ENCODE assay signal across 28 cellular contexts in genomic region chr9:1951446-1951845, GRCh38.
DNase-seq lines count a peak whose midpoint lies in the region; ATAC-seq, FAIRE-seq and TF ChIP-seq lines count a peak whose summit lies in the region.
"Had no signal": no experiment of that assay in that cellular context is flagged by ENCODE, and none has a peak within 500 bp of the region (broad histone marks: within the 10 kb centered on the region; RNA-seq: fewer than 3 reads in every experiment).

No MANE protein-coding gene starts in this region.

- no peak overlapping the region for H3K18ac ChIP-seq in H1 (ENCODE audit: extremely low read depth, low read length)

- POLR2A ChIA-PET in HepG2 (lab: Yijun Ruan, JAX), result no interaction called here
- POLR2A ChIA-PET in H1 (lab: Charles Lee; ENCODE audit: partially characterized antibody), result no interaction called here

- H2BK15ac ChIP-seq in H1 (ENCODE audit: low read length), result no peak overlapping the region

- BruUV-seq in HepG2 (replicated peaks; lab: Mats Ljungman, UMichigan), result no TSS peak

- H4K20me1 ChIP-seq in HepG2 (ENCODE audit: insufficient read depth, low read length) (no peaks in the 10 kb centered on the region), Karpas-422 (ENCODE audit: insufficient read depth, low read depth, low read length) (no peaks in the 10 kb centered on the region), H1 (replicated peaks in 1 of 2; ENCODE audit: control insufficient read depth in 1 of 2, insufficient read depth in 2 of 2, low read length in 2 of 2) (no peaks in the 10 kb centered on the region)
- H4K20me1 ChIP-seq: BLaER1 had no signal

- H3K14ac ChIP-seq in H1 (ENCODE audit: insufficient read length), result no peak overlapping the region

- in situ Hi-C loops in HepG2 (cut with HindIII; ENCODE audit: extremely low pct_ligation_motif_present, low pct_unique_long_range_greater_than_20kb), result no loop called here

- no peak for TF ChIP-seq EP300 in HepG2 (IDR thresholded peaks at IDR 0.05; ENCODE audit: low read depth in 2 of 2, low read length in 2 of 2)
- TF ChIP-seq EP300 in HepG2 (CRISPR knock-in tag; IDR thresholded peaks at IDR 0.05; ENCODE audit: borderline replicate concordance), result no peak
- no peak for TF ChIP-seq EP300 in H1 (IDR thresholded peaks at IDR 0.05; ENCODE audit: borderline replicate concordance in 1 of 2, low read depth in 2 of 2, low read length in 2 of 2)

- H2BK20ac ChIP-seq in H1 (ENCODE audit: low read length), result peak overlapping the region; percentile 24; the same call in 1 of the 2 replicates

- H3K27ac ChIP-seq in liver (ENCODE audit: low read depth in 1 of 2, low read length in 2 of 2), result no peak overlapping the region
- no peak overlapping the region for H3K27ac ChIP-seq in HepG2 (ENCODE audit: extremely low read length, insufficient read depth, low read length)
- H3K27ac ChIP-seq in Karpas-422 (ENCODE audit: low read length), result no peak overlapping the region
- no peak overlapping the region for H3K27ac ChIP-seq in H1 (ENCODE audit: low read depth, low read length)
- peak overlapping the region in 1 of 3 donors; percentile 17 for H3K27ac ChIP-seq in right lobe of liver
- H3K27ac ChIP-seq: BLaER1 had no signal

- no peak overlapping the region for H4K91ac ChIP-seq in H1 (replicated peaks; ENCODE audit: insufficient read length, low read length)

- no peaks in the 10 kb centered on the region for H3K79me1 ChIP-seq in H1 (ENCODE audit: low read depth, low read length)

- H4K5ac ChIP-seq in H1 (ENCODE audit: insufficient read length, low read depth, low read length), result no peak overlapping the region

- no peak for TF ChIP-seq POLR2A in HepG2 (IDR thresholded peaks at IDR 0.05; ENCODE audit: insufficient read depth in 1 of 2, low read depth in 2 of 2, low read length in 2 of 2)
- no peak for TF ChIP-seq POLR2A in H1 (IDR thresholded peaks at IDR 0.05; ENCODE audit: control extremely low read depth in 1 of 2, low read depth in 2 of 2, low read length in 2 of 2)
- TF ChIP-seq POLR2A in right lobe of liver (IDR thresholded peaks at IDR 0.05), result no peak

- H2AFZ ChIP-seq in HepG2 (ENCODE audit: low read length) (no peak overlapping the region), Karpas-422 (ENCODE audit: low read length) (no peak overlapping the region), H1 (ENCODE audit: low read length) (0 out of 2 replicates have a peak overlapping the region, but pooled peaks have one; percentile 13)

- no peak overlapping the region for H4K8ac ChIP-seq in H1 (ENCODE audit: extremely low read depth, insufficient read depth, low read length)

- H3K4ac ChIP-seq in H1 (replicated peaks; ENCODE audit: insufficient read length, low read depth, low read length), result no peak overlapping the region

- H3K4me1 ChIP-seq in liver (ENCODE audit: control insufficient read depth in 4 of 4, insufficient read depth in 4 of 4, low read length in 3 of 4), result peaks cover 2 to 12% (median 10%) of the 10 kb centered on the region in 4 donors
- H3K4me1 ChIP-seq in HepG2 (ENCODE audit: insufficient read depth, low read length), result no peaks in the 10 kb centered on the region
- H3K4me1 ChIP-seq in Karpas-422 (ENCODE audit: low read length), result peaks cover 10% of the 10 kb centered on the region
- peaks cover 0 to 17% (median 7%) of the 10 kb centered on the region in 4 experiments; a peak in 4 of 7 replicates for H3K4me1 ChIP-seq in H1 (replicated peaks in 1 of 4; ENCODE audit: control insufficient read depth in 3 of 4, insufficient read depth in 4 of 4, low read length in 3 of 4)
- H3K4me1 ChIP-seq in right lobe of liver, result peaks cover 0 to 27% (median 5%) of the 10 kb centered on the region in 4 donors
- H3K4me1 ChIP-seq: BE2C, BLaER1 had no signal

- CTCF ChIA-PET in HepG2 (lab: Yijun Ruan, JAX; ENCODE audit: low intra/inter-chr PET ratio, low total read pairs), result no interaction called here
- CTCF ChIA-PET in H1 (lab: Charles Lee; ENCODE audit: partially characterized antibody), result no interaction called here

- FAIRE-seq in HepG2 (lab: Jason Lieb, UNC) (no peak), H1 (lab: Jason Lieb, UNC) (no peak)
- FAIRE-seq: A204.1, GM12878, GM12892, GM19239 had no signal

- H3K4me2 ChIP-seq in HepG2 (ENCODE audit: low read depth, low read length) (no peak overlapping the region), Karpas-422 (ENCODE audit: low read depth, low read length, poor library complexity, severe bottlenecking) (no peak overlapping the region), H1 (ENCODE audit: insufficient read depth in 1 of 2, low read depth in 2 of 2, low read length in 2 of 2) (0 out of 4 replicates have a peak overlapping the region, but pooled peaks of 1 of the 2 experiments have one; percentile 10)
- H3K4me2 ChIP-seq: BLaER1 had no signal

- WGBS in liver, result 62% methylated on average over 2 of the region's 2 CpGs
- WGBS in HepG2 (ENCODE audit: low lambda C conversion rate), result 26% methylated on average over 2 of the region's 2 CpGs
- 77% methylated on average over 2 of the region's 2 CpGs; no CpG with 5 or more reads in 1 of the 2 experiments for WGBS in H1 (ENCODE audit: extremely low coverage in 1 of 2, insufficient coverage in 1 of 2, insufficient read length in 1 of 2, insufficient replicate concordance in 2 of 2, low coverage in 1 of 2, low lambda C conversion rate in 2 of 2, missing lambda C conversion rate in 1 of 2), 2 experiments
- WGBS in right lobe of liver (ENCODE audit: insufficient coverage, low coverage, low lambda C conversion rate, missing lambda C conversion rate), result 48% methylated on average over 2 of the region's 2 CpGs

- no peaks in the 10 kb centered on the region for H3K36me3 ChIP-seq in liver (ENCODE audit: control insufficient read depth in 4 of 4, insufficient read depth in 3 of 4, low read depth in 1 of 4, low read length in 3 of 4)
- no peaks in the 10 kb centered on the region for H3K36me3 ChIP-seq in HepG2 (replicated peaks in 1 of 2; ENCODE audit: control insufficient read depth in 1 of 2, insufficient read depth in 2 of 2, low read length in 2 of 2)
- no peaks in the 10 kb centered on the region for H3K36me3 ChIP-seq in Karpas-422 (ENCODE audit: insufficient read depth, low read length)
- H3K36me3 ChIP-seq in H1 (ENCODE audit: control insufficient read depth in 2 of 4, insufficient read depth in 4 of 4, low read length in 3 of 4), result no peaks in the 10 kb centered on the region
- H3K36me3 ChIP-seq in right lobe of liver, result no peaks in the 10 kb centered on the region
- H3K36me3 ChIP-seq: BE2C, BLaER1 had no signal

- no peak overlapping the region for H2BK5ac ChIP-seq in H1 (ENCODE audit: low read depth, low read length)

- no peaks in the 10 kb centered on the region; the same call in 1 of the 2 replicates for H3K23me2 ChIP-seq in H1 (ENCODE audit: low read depth, low read length)

- no peak overlapping the region for H3K4me3 ChIP-seq in liver (ENCODE audit: low read depth in 1 of 3, low read length in 3 of 3)
- no peak overlapping the region for H3K4me3 ChIP-seq in HepG2 (replicated peaks in 1 of 3; ENCODE audit: insufficient read depth in 1 of 3, low read depth in 2 of 3, low read length in 3 of 3)
- H3K4me3 ChIP-seq in Karpas-422 (ENCODE audit: low read length), result no peak overlapping the region
- H3K4me3 ChIP-seq in H1 (ENCODE audit: extremely low read depth in 1 of 4, insufficient read depth in 2 of 4, low read depth in 3 of 4, low read length in 4 of 4), result no peak overlapping the region
- no peak overlapping the region for H3K4me3 ChIP-seq in right lobe of liver
- no peak overlapping the region for H3K4me3 ChIP-seq in foreskin fibroblast (ENCODE audit: low read depth in 1 of 2, low read length in 2 of 2)
- H3K4me3 ChIP-seq: BLaER1, GM12878 had no signal

- H2AK5ac ChIP-seq in H1 (ENCODE audit: low read depth, low read length), result no peak overlapping the region

- no peaks in the 10 kb centered on the region for H3K79me2 ChIP-seq in HepG2 (ENCODE audit: insufficient read depth, low read length)
- no peaks in the 10 kb centered on the region for H3K79me2 ChIP-seq in Karpas-422 (ENCODE audit: low read length)
- H3K79me2 ChIP-seq in H1 (ENCODE audit: control insufficient read depth in 1 of 2, insufficient read depth in 2 of 2, low read length in 2 of 2), result no peaks in the 10 kb centered on the region

- H3K56ac ChIP-seq in H1 (replicated peaks; ENCODE audit: insufficient read length, low read depth, low read length), result no peak overlapping the region

- no peak for DNase-seq in HepG2 (ENCODE audit: low spot score)
- peak; percentile 34 for DNase-seq in Karpas-422
- DNase-seq in H1 (ENCODE audit: low read depth in 1 of 2, low spot score in 2 of 2), result no peak
- peak in 1 of 3 donors; percentile 74 for DNase-seq in right lobe of liver
- DNase-seq in UCSD-AML1 (lab: John Stamatoyannopoulos, UW; ENCODE audit: unreplicated experiment), result no peak
- DNase-seq in foreskin fibroblast, result no peak
- DNase-seq: 8988T; ACHN; BE2C; C1 segment of cervical spinal cord; CD4-positive, alpha-beta memory T cell; CD4-positive, CD25-positive, alpha-beta regulatory T cell; CD8-positive, alpha-beta memory T cell; COR-L47; DMS 273 treated with DMSO at 0.1 percent for 48 hours; DMS153; DMS53; DMS79; DND-41; EL; GDM1 had no signal

- intact Hi-C loops in HepG2 (cut with micrococcal nuclease; ENCODE audit: unreplicated experiment), result no loop called here
- intact Hi-C loops in right lobe of liver (cut with DNase I), result no loop called here

- ATAC-seq in HepG2 (no peak), right lobe of liver (peak; percentile 89 to 92 (median 90)), GM21423 (IDR thresholded peaks at IDR 0.05; ENCODE audit: unreplicated experiment) (no peak)
- ATAC-seq: GM12878 had no signal

- TF ChIP-seq CTCF in liver (IDR thresholded peaks at IDR 0.05; ENCODE audit: low read depth, low read length, missing input control) (no peak), HepG2 (CRISPR knock-in tag; IDR thresholded peaks at IDR 0.05) (no peak), H1 (IDR thresholded peaks at IDR 0.05; ENCODE audit: control extremely low read depth in 1 of 3, insufficient read depth in 1 of 3, low read depth in 1 of 3, low read length in 3 of 3) (no peak), right lobe of liver (IDR thresholded peaks at IDR 0.05) (no peak), foreskin fibroblast (IDR thresholded peaks at IDR 0.05; ENCODE audit: low read depth, low read length) (no peak)

- H3K9ac ChIP-seq in liver (ENCODE audit: low read depth in 1 of 2, low read length in 2 of 2) (no peak overlapping the region), HepG2 (ENCODE audit: insufficient read depth, low read depth, low read length) (no peak overlapping the region), Karpas-422 (ENCODE audit: low read length) (no peak overlapping the region), H1 (replicated peaks in 1 of 4; ENCODE audit: extremely low read depth in 1 of 4, low read depth in 3 of 4, low read length in 3 of 4) (no peak overlapping the region)
- H3K9ac ChIP-seq: BLaER1 had no signal

- H3K9me2 ChIP-seq in Karpas-422 (replicated peaks; ENCODE audit: insufficient read depth, low read length), result no peaks in the 10 kb centered on the region

- H3K23ac ChIP-seq in H1 (ENCODE audit: insufficient read length), result no peak overlapping the region

- H3K27me3 ChIP-seq in liver (ENCODE audit: control insufficient read depth in 4 of 4, insufficient read depth in 4 of 4, low read length in 3 of 4) (no peaks in the 10 kb centered on the region), HepG2 (ENCODE audit: control insufficient read depth in 1 of 2, insufficient read depth in 2 of 2, low read length in 2 of 2) (peaks cover 0 to 5% of the 10 kb centered on the region in 2 experiments; a peak in 1 of 5 replicates), Karpas-422 (ENCODE audit: low read length) (no peaks in the 10 kb centered on the region), H1 (replicated peaks in 1 of 4; ENCODE audit: control insufficient read depth in 3 of 4, extremely low read depth in 1 of 4, insufficient read depth in 3 of 4, low read length in 3 of 4) (no peaks in the 10 kb centered on the region), right lobe of liver (no peaks in the 10 kb centered on the region)
- H3K27me3 ChIP-seq: BE2C, BLaER1 had no signal

- no peaks in the 10 kb centered on the region for H3K9me3 ChIP-seq in liver (ENCODE audit: control insufficient read depth in 4 of 4, low read length in 3 of 4)
- H3K9me3 ChIP-seq in HepG2 (ENCODE audit: low read length), result no peaks in the 10 kb centered on the region
- H3K9me3 ChIP-seq in Karpas-422 (ENCODE audit: low read length), result no peaks in the 10 kb centered on the region
- H3K9me3 ChIP-seq in H1 (ENCODE audit: insufficient read depth in 2 of 2, low read depth in 1 of 2, low read length in 1 of 2), result no peaks in the 10 kb centered on the region
- no peaks in the 10 kb centered on the region for H3K9me3 ChIP-seq in right lobe of liver
- H3K9me3 ChIP-seq: BE2C, BLaER1 had no signal

- TF ChIP-seq RAD21 in liver (IDR thresholded peaks at IDR 0.05) (peak in 1 of 2 donors; percentile 53), HepG2 (CRISPR knock-in tag; IDR thresholded peaks at IDR 0.05) (no peak), H1 (IDR thresholded peaks at IDR 0.05 in 1 of 2, conservative IDR thresholded peaks at IDR 0.05 in 1 of 2; ENCODE audit: low read depth in 2 of 2, low read length in 2 of 2) (no peak)

- no peak overlapping the region for H2BK12ac ChIP-seq in H1 (ENCODE audit: low read depth, low read length)

- no peak overlapping the region for H2BK120ac ChIP-seq in H1 (replicated peaks; ENCODE audit: low read depth, low read length)

Comparison
In these comparisons a context has a peak if more than half of its experiments do, and no peak if none do; other contexts are left out.
1. ATAC-seq: peak in right lobe of liver (4 of 4); none in HepG2 (single experiment) and GM21423 (single experiment).